14 cellular contexts compared by ENCODE assay signal in the genomic region with DNA sequence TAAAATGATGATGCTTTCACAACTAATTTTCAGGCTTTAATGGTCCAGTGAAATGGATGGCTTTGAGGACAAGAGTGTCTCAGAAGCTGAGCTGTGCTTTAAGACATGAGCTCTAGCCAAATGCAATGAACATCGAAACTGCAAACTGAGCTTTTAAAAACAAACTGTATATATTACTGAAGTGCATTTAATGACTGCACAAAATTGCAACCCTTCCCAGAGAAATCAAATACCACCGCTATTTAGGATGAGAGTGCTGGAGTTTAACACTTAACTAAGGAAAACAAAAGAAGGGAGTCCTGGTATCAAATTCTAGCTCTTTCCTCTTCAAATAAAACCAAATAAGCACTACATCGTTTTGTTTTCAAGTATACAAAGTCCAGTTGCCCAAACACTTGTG.
"Had no signal": no experiment of that assay in that cellular context is flagged by ENCODE, and none has a peak within 500 bp of the region (broad histone marks: within the 10 kb centered on the region; RNA-seq: fewer than 3 reads in every experiment).

No MANE protein-coding gene starts in this region.

- DNase-seq: effector memory CD4-positive, alpha-beta T cell; heart left ventricle; hippocampal formation; left colon; mesendoderm; naive thymus-derived CD4-positive, alpha-beta T cell; psoas muscle; retina; right lobe of liver; stimulated activated CD4-positive, alpha-beta T cell treated with anti-CD3 and anti-CD28 coated beads, Interleukin-4, amount 100 ng/mL, for 1 hour; tibial artery; upper lobe of right lung had no signal

- H3K4me1 ChIP-seq: heart left ventricle, psoas muscle, right lobe of liver, tibial artery, upper lobe of right lung had no signal

- H3K27ac ChIP-seq: heart left ventricle, neutrophil, psoas muscle, right lobe of liver, tibial artery, upper lobe of right lung, vagina had no signal

- H3K27me3 ChIP-seq: heart left ventricle, neutrophil, right lobe of liver, tibial artery, upper lobe of right lung, vagina had no signal

- H3K4me3 ChIP-seq: heart left ventricle, psoas muscle, right lobe of liver, tibial artery, upper lobe of right lung, vagina had no signal

- H3K36me3 ChIP-seq: heart left ventricle, right lobe of liver, tibial artery, upper lobe of right lung, vagina had no signal

- H3K9me3 ChIP-seq: heart left ventricle, neutrophil, psoas muscle, right lobe of liver, tibial artery, upper lobe of right lung, vagina had no signal
